In genomic region chr2:24402242-24403092, GRCh38 we compare ENCODE assay signal across 14 cellular contexts. TPM values are rescaled to one million over a fixed set of nuclear protein-coding genes. Genes with fewer than 3 reads are reported as not detected.
DNase-seq lines count a peak whose midpoint lies in the region; ATAC-seq, FAIRE-seq and TF ChIP-seq lines count a peak whose summit lies in the region.
"Had no signal": no experiment of that assay in that cellular context is flagged by ENCODE, and none has a peak within 500 bp of the region (broad histone marks: within the 10 kb centered on the region; RNA-seq: fewer than 3 reads in every experiment).

No MANE protein-coding gene starts in this region.

- no peaks in the 10 kb centered on the region for H3K79me2 ChIP-seq in PC-3 (ENCODE audit: low read length)

- CTCF ChIA-PET in PC-3 (lab: Charles Lee), result no interaction called here

- FAIRE-seq in kidney (lab: Jason Lieb, UNC) (no peak), H54 (lab: Jason Lieb, UNC) (no peak)
- FAIRE-seq: endometrium had no signal

- H3K36me3 ChIP-seq in PC-3 (ENCODE audit: low read depth, low read length), result no peaks in the 10 kb centered on the region
- H3K36me3 ChIP-seq in gastrocnemius medialis, result no peaks in the 10 kb centered on the region
- no peaks in the 10 kb centered on the region for H3K36me3 ChIP-seq in kidney (ENCODE audit: control insufficient read depth in 1 of 2, insufficient read depth in 2 of 2, low read length in 2 of 2)

- in situ Hi-C loops in gastrocnemius medialis (cut with MboI; ENCODE audit: low sequenced_read_pairs in 4 of 4), result loop anchor here in 3 of 4 donors (25.0 kb wide), 2 partner anchors 385 to 735 kb away; partner anchors contain the start of genes CENPO (in 1 of the 3) and PTRHD1 (in 1 of the 3)

- ATAC-seq in PC-3 (peak; percentile 46), gastrocnemius medialis (no peak), HG03045 (IDR thresholded peaks at IDR 0.05; ENCODE audit: unreplicated experiment) (no peak)

- peaks cover 4% of the 10 kb centered on the region for H3F3A ChIP-seq in PC-3 (ENCODE audit: low read length, unreplicated experiment)

- H3K27me3 ChIP-seq in PC-3 (ENCODE audit: low read length) (no peaks in the 10 kb centered on the region), gastrocnemius medialis (peaks cover 0 to 10% (median 5%) of the 10 kb centered on the region in 3 donors)

- H3K9ac ChIP-seq in PC-3 (ENCODE audit: low read length) (no peak overlapping the region), kidney (ENCODE audit: low read length in 2 of 2) (no peak overlapping the region)

- TF ChIP-seq POLR2A in gastrocnemius medialis (IDR thresholded peaks at IDR 0.05) (no peak), H54 (IDR thresholded peaks at IDR 0.05; ENCODE audit: low read depth, low read length) (no peak)

- peak overlapping the region; percentile 40; the same call in 1 of the 2 replicates for H3K4me3 ChIP-seq in PC-3 (ENCODE audit: low read length)
- H3K4me3 ChIP-seq in cardiac fibroblast (replicated peaks in 1 of 2; ENCODE audit: low read depth in 2 of 2, low read length in 2 of 2), result peak overlapping the region; percentile 28 to 30
- H3K4me3 ChIP-seq in gastrocnemius medialis, result peak overlapping the region in 3 of 4 donors; percentile 29 to 33 (median 29)
- peak overlapping the region in 1 of 2 donors; percentile 21 for H3K4me3 ChIP-seq in kidney (ENCODE audit: low read length in 2 of 2)

- no peaks in the 10 kb centered on the region for H3K9me2 ChIP-seq in PC-3 (replicated peaks; ENCODE audit: low read length)

- peak overlapping the region; percentile 61 for H2AFZ ChIP-seq in PC-3 (ENCODE audit: low read length)

- peaks cover 5% of the 10 kb centered on the region for H3K4me1 ChIP-seq in PC-3 (ENCODE audit: insufficient read depth, low read length)
- H3K4me1 ChIP-seq in gastrocnemius medialis, result peaks cover 0 to 14% of the 10 kb centered on the region in 2 donors
- H3K4me1 ChIP-seq in kidney (ENCODE audit: control insufficient read depth in 1 of 2, insufficient read depth in 1 of 2, low read depth in 1 of 2, low read length in 2 of 2), result no peaks in the 10 kb centered on the region

- no peaks in the 10 kb centered on the region for H4K20me1 ChIP-seq in PC-3 (ENCODE audit: low read length)

- no peak for DNase-seq in PC-3
- DNase-seq in cardiac fibroblast (ENCODE audit: low read depth in 2 of 2), result no peak
- DNase-seq in left kidney (ENCODE audit: low read depth, low spot score), result peak; percentile 58
- DNase-seq in gastrocnemius medialis, result no peak
- DNase-seq in kidney, result no peak
- DNase-seq in H54 (ENCODE audit: insufficient read length, low spot score), result no peak
- DNase-seq in NCI-H1048 (lab: John Stamatoyannopoulos, UW), result no peak
- DNase-seq: activated CD4-positive, alpha-beta T cell treated with anti-CD3 and anti-CD28 coated beads for 4 hours; NCI-H1105 treated with DMSO at 0.1 percent for 48 hours; NCI-H446; occipital lobe; stimulated activated CD4-positive, alpha-beta T cell treated with anti-CD3 and anti-CD28 coated beads, Interleukin-1b, Interleukin-23, amount 100 ng/mL, for 48 hours had no signal

- BruUV-seq in PC-3 (replicated peaks; lab: Mats Ljungman, UMichigan), result no TSS peak

- H3K9me3 ChIP-seq in PC-3 (ENCODE audit: low read length) (no peaks in the 10 kb centered on the region), gastrocnemius medialis (no peaks in the 10 kb centered on the region), kidney (ENCODE audit: control insufficient read depth in 1 of 2, low read length in 2 of 2) (no peaks in the 10 kb centered on the region)

- TF ChIP-seq CTCF in PC-3 (conservative IDR thresholded peaks at IDR 0.05; ENCODE audit: low read depth, low read length) (no peak), cardiac fibroblast (IDR thresholded peaks at IDR 0.05; ENCODE audit: low read depth, low read length) (no peak), gastrocnemius medialis (IDR thresholded peaks at IDR 0.05 in 4 of 5, conservative IDR thresholded peaks at IDR 0.05 in 1 of 5) (no peak), kidney (IDR thresholded peaks at IDR 0.05; ENCODE audit: borderline replicate concordance, extremely low read depth, insufficient read depth) (no peak)

- intact Hi-C loops in PC-3 (cut with micrococcal nuclease) (no loop called here), gastrocnemius medialis (cut with DNase I; ENCODE audit: low total_unique reads) (loop anchor here (10.0 kb wide), 1 partner anchor 522 kb away; the partner anchor contains the start of gene ADCY3), kidney (cut with DNase I) (no loop called here)

- H3K27ac ChIP-seq in PC-3 (ENCODE audit: low read length) (no peak overlapping the region), gastrocnemius medialis (no peak overlapping the region), kidney (ENCODE audit: low read depth in 2 of 2, low read length in 2 of 2) (no peak overlapping the region)

- peak overlapping the region; percentile 70 for H3K4me2 ChIP-seq in PC-3 (ENCODE audit: low read length)

- POLR2A ChIA-PET in PC-3 (lab: Charles Lee; ENCODE audit: unreplicated experiment), result interaction anchor here (0.6 kb wide), 1 partner anchor 391 kb away, joined by 3 read pairs; the partner anchor contains the start of gene CENPO

RNA-seq across cellular contexts. Expression of gene ITSN2, which starts 42.1 kb away (rescaled TPM):
- total RNA-seq in PC-3 (2014; rRNA removed), result 21.9 and 37.3 TPM in 2 replicates
- total RNA-seq in gastrocnemius medialis, result 10 to 100 TPM; 33.9 to 66.7 (median 42.4) TPM
- 72.8 TPM for total RNA-seq in kidney
- 20.1 TPM for polyA plus RNA-seq in kidney (ENCODE audit: insufficient read depth, low read depth, low replicate concordance)
